ENCODE assay signal across 1 cellular context in the genomic region with DNA sequence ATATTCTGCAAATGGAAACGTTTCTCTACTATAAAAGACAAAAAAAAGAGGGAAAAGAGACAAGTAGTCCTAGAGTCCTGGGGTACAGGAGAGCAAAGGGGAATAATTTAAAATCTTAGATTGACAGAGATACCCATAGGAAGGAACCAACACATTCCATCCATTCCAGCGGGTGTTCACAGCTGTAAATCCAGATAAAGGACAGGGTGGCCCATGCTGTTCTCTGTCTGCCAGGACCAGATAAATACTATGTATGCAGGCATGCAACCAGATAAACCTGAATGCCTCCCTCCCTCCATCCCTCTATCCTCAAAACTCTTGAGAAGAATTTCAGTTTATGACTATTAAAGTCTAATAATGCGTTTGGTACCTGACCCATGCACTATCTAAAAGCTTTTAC.
A peak's percentile ranks its signal among the peaks of the same experiment; 100 is the strongest.
TF ChIP-seq lines count a peak whose summit lies in the region.

No MANE protein-coding gene starts in this region.

TF ChIP-seq in K562, 482 proteins besides CTCF, POLR2A, EP300 and RAD21 (continued from another document and continues in another):
- TF ChIP-seq, protein P1, sequence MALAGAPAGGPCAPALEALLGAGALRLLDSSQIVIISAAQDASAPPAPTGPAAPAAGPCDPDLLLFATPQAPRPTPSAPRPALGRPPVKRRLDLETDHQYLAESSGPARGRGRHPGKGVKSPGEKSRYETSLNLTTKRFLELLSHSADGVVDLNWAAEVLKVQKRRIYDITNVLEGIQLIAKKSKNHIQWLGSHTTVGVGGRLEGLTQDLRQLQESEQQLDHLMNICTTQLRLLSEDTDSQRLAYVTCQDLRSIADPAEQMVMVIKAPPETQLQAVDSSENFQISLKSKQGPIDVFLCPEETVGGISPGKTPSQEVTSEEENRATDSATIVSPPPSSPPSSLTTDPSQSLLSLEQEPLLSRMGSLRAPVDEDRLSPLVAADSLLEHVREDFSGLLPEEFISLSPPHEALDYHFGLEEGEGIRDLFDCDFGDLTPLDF (CRISPR knock-in tag; IDR thresholded peaks at IDR 0.05), result no peak
- TF ChIP-seq STAT5A (IDR thresholded peaks at IDR 0.05; ENCODE audit: borderline replicate concordance, low read length) (peak; percentile 86), KLF1 (tag; IDR thresholded peaks at IDR 0.05) (no peak), NR2C1 (IDR thresholded peaks at IDR 0.05) (no peak), NR2C1 (tag; IDR thresholded peaks at IDR 0.05) (no peak), HDAC1 (IDR thresholded peaks at IDR 0.05) (peak in 1 of 2 experiments; percentile 50; a peak in 2 of 4 replicates), STAT6 (CRISPR knock-in tag; IDR thresholded peaks at IDR 0.05) (no peak), ZNF639 (CRISPR knock-in tag; conservative IDR thresholded peaks at IDR 0.05 in 1 of 2, IDR thresholded peaks at IDR 0.05 in 1 of 2) (peak in 1 of 2 experiments; percentile 71; a peak in 1 of 4 replicates), SMAD4 (CRISPR knock-in tag; conservative IDR thresholded peaks at IDR 0.05) (peak; percentile 72), ARHGAP35 (IDR thresholded peaks at IDR 0.05; ENCODE audit: partially characterized antibody) (no peak), NFRKB (IDR thresholded peaks at IDR 0.05; ENCODE audit: low read depth) (no peak), TCF3 (CRISPR knock-in tag; IDR thresholded peaks at IDR 0.05) (peak; percentile 91), RCOR1 (IDR thresholded peaks at IDR 0.05; ENCODE audit: borderline replicate concordance in 1 of 2, low read depth in 2 of 2, low read length in 2 of 2) (peak in 1 of 2 experiments; percentile 80; a peak in 1 of 4 replicates), ZNF507 (tag; conservative IDR thresholded peaks at IDR 0.05) (no peak), TSC22D4 (tag; IDR thresholded peaks at IDR 0.05) (no peak), SMARCB1 (IDR thresholded peaks at IDR 0.05; ENCODE audit: insufficient read length, low read depth) (no peak), THAP7 (CRISPR knock-in tag; IDR thresholded peaks at IDR 0.05) (no peak), MAX (CRISPR knock-in tag; IDR thresholded peaks at IDR 0.05) (no peak), TAL1 (IDR thresholded peaks at IDR 0.05) (peak; percentile 93), TEAD2 (tag; IDR thresholded peaks at IDR 0.05) (peak; percentile 42; the same call in 1 of the 2 replicates), CBFB (CRISPR knock-in tag; IDR thresholded peaks at IDR 0.05) (no peak), SMARCA4 (IDR thresholded peaks at IDR 0.05) (peak; percentile 80), MTF1 (CRISPR knock-in tag; IDR thresholded peaks at IDR 0.05; ENCODE audit: borderline replicate concordance) (no peak), CREM (IDR thresholded peaks at IDR 0.05; ENCODE audit: low read depth) (0 out of 2 replicates have a peak, but pooled peaks have one; percentile 32), ZNF668 (CRISPR knock-in tag; IDR thresholded peaks at IDR 0.05) (peak; percentile 16; the same call in 1 of the 2 replicates), RBM17 (IDR thresholded peaks at IDR 0.05; ENCODE audit: borderline replicate concordance, low read depth, low read length) (no peak), ZNF41 (CRISPR knock-in tag; conservative IDR thresholded peaks at IDR 0.05) (no peak), ZNF124 (CRISPR knock-in tag; IDR thresholded peaks at IDR 0.05) (no peak), TRIM24 (IDR thresholded peaks at IDR 0.05) (peak; percentile 81 to 84), MBD2 (IDR thresholded peaks at IDR 0.05; ENCODE audit: borderline replicate concordance, low read depth) (peak; percentile 41; the same call in 1 of the 2 replicates), SRSF7 (optimal IDR thresholded peaks at IDR 0.05; ENCODE audit: low read depth, low read length) (no peak)
- TF ChIP-seq, protein P2, sequence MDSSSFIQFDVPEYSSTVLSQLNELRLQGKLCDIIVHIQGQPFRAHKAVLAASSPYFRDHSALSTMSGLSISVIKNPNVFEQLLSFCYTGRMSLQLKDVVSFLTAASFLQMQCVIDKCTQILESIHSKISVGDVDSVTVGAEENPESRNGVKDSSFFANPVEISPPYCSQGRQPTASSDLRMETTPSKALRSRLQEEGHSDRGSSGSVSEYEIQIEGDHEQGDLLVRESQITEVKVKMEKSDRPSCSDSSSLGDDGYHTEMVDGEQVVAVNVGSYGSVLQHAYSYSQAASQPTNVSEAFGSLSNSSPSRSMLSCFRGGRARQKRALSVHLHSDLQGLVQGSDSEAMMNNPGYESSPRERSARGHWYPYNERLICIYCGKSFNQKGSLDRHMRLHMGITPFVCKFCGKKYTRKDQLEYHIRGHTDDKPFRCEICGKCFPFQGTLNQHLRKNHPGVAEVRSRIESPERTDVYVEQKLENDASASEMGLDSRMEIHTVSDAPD (CRISPR knock-in tag; IDR thresholded peaks at IDR 0.05), result no peak
- TF ChIP-seq, protein P3, sequence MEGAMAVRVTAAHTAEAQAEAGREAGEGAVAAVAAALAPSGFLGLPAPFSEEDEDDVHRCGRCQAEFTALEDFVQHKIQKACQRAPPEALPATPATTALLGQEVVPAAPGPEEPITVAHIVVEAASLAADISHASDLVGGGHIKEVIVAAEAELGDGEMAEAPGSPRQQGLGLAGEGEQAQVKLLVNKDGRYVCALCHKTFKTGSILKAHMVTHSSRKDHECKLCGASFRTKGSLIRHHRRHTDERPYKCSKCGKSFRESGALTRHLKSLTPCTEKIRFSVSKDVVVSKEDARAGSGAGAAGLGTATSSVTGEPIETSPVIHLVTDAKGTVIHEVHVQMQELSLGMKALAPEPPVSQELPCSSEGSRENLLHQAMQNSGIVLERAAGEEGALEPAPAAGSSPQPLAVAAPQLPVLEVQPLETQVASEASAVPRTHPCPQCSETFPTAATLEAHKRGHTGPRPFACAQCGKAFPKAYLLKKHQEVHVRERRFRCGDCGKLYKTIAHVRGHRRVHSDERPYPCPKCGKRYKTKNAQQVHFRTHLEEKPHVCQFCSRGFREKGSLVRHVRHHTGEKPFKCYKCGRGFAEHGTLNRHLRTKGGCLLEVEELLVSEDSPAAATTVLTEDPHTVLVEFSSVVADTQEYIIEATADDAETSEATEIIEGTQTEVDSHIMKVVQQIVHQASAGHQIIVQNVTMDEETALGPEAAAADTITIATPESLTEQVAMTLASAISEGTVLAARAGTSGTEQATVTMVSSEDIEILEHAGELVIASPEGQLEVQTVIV (CRISPR knock-in tag; IDR thresholded peaks at IDR 0.05; ENCODE audit: borderline replicate concordance), result no peak
- TF ChIP-seq, protein P4, sequence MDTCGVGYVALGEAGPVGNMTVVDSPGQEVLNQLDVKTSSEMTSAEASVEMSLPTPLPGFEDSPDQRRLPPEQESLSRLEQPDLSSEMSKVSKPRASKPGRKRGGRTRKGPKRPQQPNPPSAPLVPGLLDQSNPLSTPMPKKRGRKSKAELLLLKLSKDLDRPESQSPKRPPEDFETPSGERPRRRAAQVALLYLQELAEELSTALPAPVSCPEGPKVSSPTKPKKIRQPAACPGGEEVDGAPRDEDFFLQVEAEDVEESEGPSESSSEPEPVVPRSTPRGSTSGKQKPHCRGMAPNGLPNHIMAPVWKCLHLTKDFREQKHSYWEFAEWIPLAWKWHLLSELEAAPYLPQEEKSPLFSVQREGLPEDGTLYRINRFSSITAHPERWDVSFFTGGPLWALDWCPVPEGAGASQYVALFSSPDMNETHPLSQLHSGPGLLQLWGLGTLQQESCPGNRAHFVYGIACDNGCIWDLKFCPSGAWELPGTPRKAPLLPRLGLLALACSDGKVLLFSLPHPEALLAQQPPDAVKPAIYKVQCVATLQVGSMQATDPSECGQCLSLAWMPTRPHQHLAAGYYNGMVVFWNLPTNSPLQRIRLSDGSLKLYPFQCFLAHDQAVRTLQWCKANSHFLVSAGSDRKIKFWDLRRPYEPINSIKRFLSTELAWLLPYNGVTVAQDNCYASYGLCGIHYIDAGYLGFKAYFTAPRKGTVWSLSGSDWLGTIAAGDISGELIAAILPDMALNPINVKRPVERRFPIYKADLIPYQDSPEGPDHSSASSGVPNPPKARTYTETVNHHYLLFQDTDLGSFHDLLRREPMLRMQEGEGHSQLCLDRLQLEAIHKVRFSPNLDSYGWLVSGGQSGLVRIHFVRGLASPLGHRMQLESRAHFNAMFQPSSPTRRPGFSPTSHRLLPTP (IDR thresholded peaks at IDR 0.05; ENCODE audit: borderline replicate concordance, extremely low read depth, insufficient read length), result no peak
- TF ChIP-seq, protein P5, sequence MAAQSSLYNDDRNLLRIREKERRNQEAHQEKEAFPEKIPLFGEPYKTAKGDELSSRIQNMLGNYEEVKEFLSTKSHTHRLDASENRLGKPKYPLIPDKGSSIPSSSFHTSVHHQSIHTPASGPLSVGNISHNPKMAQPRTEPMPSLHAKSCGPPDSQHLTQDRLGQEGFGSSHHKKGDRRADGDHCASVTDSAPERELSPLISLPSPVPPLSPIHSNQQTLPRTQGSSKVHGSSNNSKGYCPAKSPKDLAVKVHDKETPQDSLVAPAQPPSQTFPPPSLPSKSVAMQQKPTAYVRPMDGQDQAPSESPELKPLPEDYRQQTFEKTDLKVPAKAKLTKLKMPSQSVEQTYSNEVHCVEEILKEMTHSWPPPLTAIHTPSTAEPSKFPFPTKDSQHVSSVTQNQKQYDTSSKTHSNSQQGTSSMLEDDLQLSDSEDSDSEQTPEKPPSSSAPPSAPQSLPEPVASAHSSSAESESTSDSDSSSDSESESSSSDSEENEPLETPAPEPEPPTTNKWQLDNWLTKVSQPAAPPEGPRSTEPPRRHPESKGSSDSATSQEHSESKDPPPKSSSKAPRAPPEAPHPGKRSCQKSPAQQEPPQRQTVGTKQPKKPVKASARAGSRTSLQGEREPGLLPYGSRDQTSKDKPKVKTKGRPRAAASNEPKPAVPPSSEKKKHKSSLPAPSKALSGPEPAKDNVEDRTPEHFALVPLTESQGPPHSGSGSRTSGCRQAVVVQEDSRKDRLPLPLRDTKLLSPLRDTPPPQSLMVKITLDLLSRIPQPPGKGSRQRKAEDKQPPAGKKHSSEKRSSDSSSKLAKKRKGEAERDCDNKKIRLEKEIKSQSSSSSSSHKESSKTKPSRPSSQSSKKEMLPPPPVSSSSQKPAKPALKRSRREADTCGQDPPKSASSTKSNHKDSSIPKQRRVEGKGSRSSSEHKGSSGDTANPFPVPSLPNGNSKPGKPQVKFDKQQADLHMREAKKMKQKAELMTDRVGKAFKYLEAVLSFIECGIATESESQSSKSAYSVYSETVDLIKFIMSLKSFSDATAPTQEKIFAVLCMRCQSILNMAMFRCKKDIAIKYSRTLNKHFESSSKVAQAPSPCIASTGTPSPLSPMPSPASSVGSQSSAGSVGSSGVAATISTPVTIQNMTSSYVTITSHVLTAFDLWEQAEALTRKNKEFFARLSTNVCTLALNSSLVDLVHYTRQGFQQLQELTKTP (IDR thresholded peaks at IDR 0.05; ENCODE audit: low read depth in 1 of 2, partially characterized antibody in 2 of 2), result no peak
- TF ChIP-seq, protein P6, sequence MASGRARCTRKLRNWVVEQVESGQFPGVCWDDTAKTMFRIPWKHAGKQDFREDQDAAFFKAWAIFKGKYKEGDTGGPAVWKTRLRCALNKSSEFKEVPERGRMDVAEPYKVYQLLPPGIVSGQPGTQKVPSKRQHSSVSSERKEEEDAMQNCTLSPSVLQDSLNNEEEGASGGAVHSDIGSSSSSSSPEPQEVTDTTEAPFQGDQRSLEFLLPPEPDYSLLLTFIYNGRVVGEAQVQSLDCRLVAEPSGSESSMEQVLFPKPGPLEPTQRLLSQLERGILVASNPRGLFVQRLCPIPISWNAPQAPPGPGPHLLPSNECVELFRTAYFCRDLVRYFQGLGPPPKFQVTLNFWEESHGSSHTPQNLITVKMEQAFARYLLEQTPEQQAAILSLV (tag; IDR thresholded peaks at IDR 0.05), result no peak
- TF ChIP-seq, protein P7, sequence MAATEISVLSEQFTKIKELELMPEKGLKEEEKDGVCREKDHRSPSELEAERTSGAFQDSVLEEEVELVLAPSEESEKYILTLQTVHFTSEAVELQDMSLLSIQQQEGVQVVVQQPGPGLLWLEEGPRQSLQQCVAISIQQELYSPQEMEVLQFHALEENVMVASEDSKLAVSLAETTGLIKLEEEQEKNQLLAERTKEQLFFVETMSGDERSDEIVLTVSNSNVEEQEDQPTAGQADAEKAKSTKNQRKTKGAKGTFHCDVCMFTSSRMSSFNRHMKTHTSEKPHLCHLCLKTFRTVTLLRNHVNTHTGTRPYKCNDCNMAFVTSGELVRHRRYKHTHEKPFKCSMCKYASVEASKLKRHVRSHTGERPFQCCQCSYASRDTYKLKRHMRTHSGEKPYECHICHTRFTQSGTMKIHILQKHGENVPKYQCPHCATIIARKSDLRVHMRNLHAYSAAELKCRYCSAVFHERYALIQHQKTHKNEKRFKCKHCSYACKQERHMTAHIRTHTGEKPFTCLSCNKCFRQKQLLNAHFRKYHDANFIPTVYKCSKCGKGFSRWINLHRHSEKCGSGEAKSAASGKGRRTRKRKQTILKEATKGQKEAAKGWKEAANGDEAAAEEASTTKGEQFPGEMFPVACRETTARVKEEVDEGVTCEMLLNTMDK (IDR thresholded peaks at IDR 0.05; ENCODE audit: borderline replicate concordance, insufficient read depth, low read depth, low read length, poor library complexity, severe bottlenecking), result no peak
